ENCODE assay signal across 1 cellular context in genomic region chr12:28811457-28811856, GRCh38.
TF ChIP-seq lines count a peak whose summit lies in the region.

No MANE protein-coding gene starts in this region.

TF ChIP-seq in SK-N-SH, 30 proteins besides CTCF, POLR2A, EP300 and RAD21 (continued from another document):
- no peak for TF ChIP-seq REST (IDR thresholded peaks at IDR 0.05; ENCODE audit: low read depth, low read length)
- peak; percentile 94 for TF ChIP-seq GATA2 (CRISPR knock-in tag; IDR thresholded peaks at IDR 0.05)
- no peak for TF ChIP-seq PBX3 (IDR thresholded peaks at IDR 0.05)
- TF ChIP-seq SMC3 (IDR thresholded peaks at IDR 0.05; ENCODE audit: low read depth, low read length): peak; percentile 14; the same call in 1 of the 2 replicates
